In the genomic region with DNA sequence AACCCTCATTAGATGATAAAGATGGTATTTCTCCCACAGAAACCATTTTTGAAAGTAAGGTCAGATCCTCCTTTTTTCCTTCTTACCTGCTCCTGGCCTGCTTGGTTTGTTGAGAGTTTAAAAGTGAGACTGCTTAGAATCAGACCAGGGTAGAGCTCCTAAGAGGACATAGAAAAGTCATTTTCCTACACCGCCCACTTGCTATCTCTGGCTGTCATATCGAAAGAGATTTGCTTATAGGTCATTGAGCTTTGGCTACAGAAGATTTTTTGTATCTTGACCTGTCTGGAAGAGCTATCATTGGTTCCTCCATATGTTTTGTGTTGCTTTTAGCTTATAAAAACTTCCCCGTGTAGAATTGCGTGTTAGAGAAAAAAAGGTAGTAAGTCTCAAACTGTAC, we compare ENCODE assay signal across 23 cellular contexts.
"Had no signal": no experiment of that assay in that cellular context is flagged by ENCODE, and none has a peak within 500 bp of the region (broad histone marks: within the 10 kb centered on the region; RNA-seq: fewer than 3 reads in every experiment).

No MANE protein-coding gene starts in this region.

- H3K9me3 ChIP-seq: adrenal gland, breast epithelium, lower lobe of right lung, neutrophil, sigmoid colon, spleen, tibial artery had no signal

- H3K36me3 ChIP-seq: adrenal gland, breast epithelium had no signal

- FAIRE-seq: endometrium had no signal

- H3K4me1 ChIP-seq: adrenal gland, breast epithelium, lower lobe of right lung, sigmoid colon, spleen, tibial artery had no signal

- DNase-seq: activated CD4-positive, alpha-beta memory T cell treated with anti-CD3 and anti-CD28 coated beads, Interleukin-2, amount 10 ng/mL, durations not matched to agents 7 days and 5 days; activated CD4-positive, alpha-beta T cell treated with anti-CD3 and anti-CD28 coated beads for 4 hours; activated effector memory CD4-positive, alpha-beta T cell treated with Interleukin-2 at 50 U/mL for 16 hours; activated naive CD4-positive, alpha-beta T cell treated with anti-CD3 and anti-CD28 coated beads, Interleukin-2, amount 50 U/mL, for 16 hours; activated T-cell treated with anti-CD3 and anti-CD28 coated beads, Interleukin-2, amount 50 U/mL, for 4 hours; adrenal gland; erythroblast; foreskin melanocyte; hypothalamus; islet precursor cell; lower lobe of right lung; sigmoid colon; spleen; stimulated activated CD4-positive, alpha-beta T cell treated with anti-CD3 and anti-CD28 coated beads, Interleukin-4, amount 100 ng/mL, for 4 hours; stimulated activated naive CD4-positive, alpha-beta T cell; substantia nigra; tibial artery had no signal

- H3K4me3 ChIP-seq: adrenal gland, breast epithelium, coronary artery, lower lobe of right lung, sigmoid colon, spleen, tibial artery had no signal

- H3K27me3 ChIP-seq: adrenal gland, breast epithelium, neutrophil, sigmoid colon, spleen, tibial artery had no signal

- H3K27ac ChIP-seq: adrenal gland, breast epithelium, coronary artery, lower lobe of right lung, neutrophil, sigmoid colon, spleen, tibial artery had no signal

- ATAC-seq: activated T-cell treated with anti-CD3 and anti-CD28 coated beads, Interleukin-2, amount 50 U/mL, for 4 hours; lower lobe of right lung; natural killer cell treated with Interleukin-12 subunit alpha and Interleukin-12 subunit beta and Interleukin-15 and Interleukin-18, amount 100 ng/mL, for 72 hours; WTC11 had no signal
